7 cellular contexts compared by ENCODE assay signal in genomic region chr6:144582939-144583613, GRCh38.
DNase-seq lines count a peak whose midpoint lies in the region; ATAC-seq and TF ChIP-seq lines count a peak whose summit lies in the region.

No MANE protein-coding gene starts in this region.

- H3K4me1 ChIP-seq in fibroblast of lung (ENCODE audit: control insufficient read depth, extremely low read depth, insufficient read depth, low read length) (peaks cover 5% of the 10 kb centered on the region), neural progenitor cell (peaks cover 13% of the 10 kb centered on the region), vagina (peaks cover 16% of the 10 kb centered on the region)

- DNase-seq in NB4 (ENCODE audit: low read depth) = peak; percentile 74
- peak; percentile 76 for DNase-seq in activated CD8-positive, alpha-beta memory T cell treated with anti-CD3 and anti-CD28 coated beads for 24 hours
- DNase-seq in fibroblast of lung (ENCODE audit: low read depth in 2 of 2) = peak in 1 of 2 donors; percentile 39
- DNase-seq in neural progenitor cell (ENCODE audit: low spot score) = peak; percentile 27
- DNase-seq in vagina (ENCODE audit: extremely low spot score in 2 of 2) = no peak

- H2AFZ ChIP-seq in fibroblast of lung (ENCODE audit: low read length) (no peak overlapping the region), neural progenitor cell (replicated peaks) (peak overlapping the region; percentile 27)

- TF ChIP-seq CTCF in NB4 (IDR thresholded peaks at IDR 0.05; ENCODE audit: low read depth, low read length) (no peak), fibroblast of lung (conservative IDR thresholded peaks at IDR 0.05 in 1 of 2, IDR thresholded peaks at IDR 0.05 in 1 of 2; ENCODE audit: low read depth in 1 of 2, low read length in 2 of 2) (no peak), neural progenitor cell (IDR thresholded peaks at IDR 0.05) (no peak), vagina (IDR thresholded peaks at IDR 0.05) (no peak)

- intact Hi-C loops in vagina (cut with DNase I) = no loop called here

- peaks cover 14% of the 10 kb centered on the region for H3K4me1 Mint-ChIP-seq in neural progenitor cell

- no peaks in the 10 kb centered on the region for H3K79me2 ChIP-seq in fibroblast of lung (ENCODE audit: control insufficient read depth, insufficient read depth, low read length)
- H3K79me2 ChIP-seq in neural progenitor cell (ENCODE audit: low read depth) = no peaks in the 10 kb centered on the region

- no peaks in the 10 kb centered on the region for H3K9me3 ChIP-seq in fibroblast of lung (ENCODE audit: control insufficient read depth, insufficient read depth, low read depth, low read length)
- H3K9me3 ChIP-seq in neural progenitor cell (ENCODE audit: low read depth) = no peaks in the 10 kb centered on the region
- H3K9me3 ChIP-seq in vagina = no peaks in the 10 kb centered on the region

- no peaks in the 10 kb centered on the region for H4K20me1 ChIP-seq in fibroblast of lung (ENCODE audit: control insufficient read depth, extremely low read depth, insufficient read depth, low read length)
- peaks cover 3% of the 10 kb centered on the region for H4K20me1 ChIP-seq in neural progenitor cell (ENCODE audit: low read depth)

- H3K36me3 ChIP-seq in fibroblast of lung (ENCODE audit: control insufficient read depth, insufficient read depth, low read length) (no peaks in the 10 kb centered on the region), neural progenitor cell (no peaks in the 10 kb centered on the region), vagina (peaks cover 0 to 6% of the 10 kb centered on the region in 2 donors)

- H3K9me3 Mint-ChIP-seq in neural progenitor cell = no peaks in the 10 kb centered on the region

- H3K27me3 Mint-ChIP-seq in neural progenitor cell (ENCODE audit: insufficient read depth, low read depth) = no peaks in the 10 kb centered on the region

- peaks cover 4% of the 10 kb centered on the region for H3K36me3 Mint-ChIP-seq in neural progenitor cell

- peak; percentile 95 for ATAC-seq in GM18517 (IDR thresholded peaks at IDR 0.05; ENCODE audit: unreplicated experiment)
- peak; percentile 87 for ATAC-seq in HG02610 (IDR thresholded peaks at IDR 0.05; ENCODE audit: unreplicated experiment)

- peak overlapping the region; percentile 73 for H3K4me3 Mint-ChIP-seq in neural progenitor cell

- no peak overlapping the region for H3K27ac Mint-ChIP-seq in neural progenitor cell

- H3K4me2 ChIP-seq in fibroblast of lung (ENCODE audit: extremely low read depth, insufficient read depth, low read length) = peak overlapping the region; percentile 42
- H3K4me2 ChIP-seq in neural progenitor cell = peak overlapping the region; percentile 68

- H3K27me3 ChIP-seq in fibroblast of lung (ENCODE audit: control insufficient read depth, insufficient read depth, low read length) (no peaks in the 10 kb centered on the region), neural progenitor cell (no peaks in the 10 kb centered on the region), vagina (no peaks in the 10 kb centered on the region)

- no peaks in the 10 kb centered on the region for H3F3A ChIP-seq in neural progenitor cell (ENCODE audit: low read depth)

- H3K27ac ChIP-seq in fibroblast of lung (ENCODE audit: insufficient read depth, low read length) (no peak overlapping the region), neural progenitor cell (no peak overlapping the region), vagina (no peak overlapping the region)

- H3K4me3 ChIP-seq in NB4 (ENCODE audit: low read depth, low read length) (peak overlapping the region; percentile 59), fibroblast of lung (replicated peaks in 1 of 4; ENCODE audit: control extremely low read depth in 1 of 4, insufficient read depth in 1 of 4, low read depth in 3 of 4, low read length in 4 of 4) (peak overlapping the region; percentile 11 to 47 (median 38)), neural progenitor cell (peak overlapping the region; percentile 28), vagina (no peak overlapping the region)

- TF ChIP-seq POLR2A in NB4 (IDR thresholded peaks at IDR 0.05; ENCODE audit: extremely low read depth, insufficient read length) (no peak), vagina (IDR thresholded peaks at IDR 0.05) (no peak)

- H3K9ac ChIP-seq in fibroblast of lung (ENCODE audit: insufficient read depth, low read length) = no peak overlapping the region
- H3K9ac ChIP-seq in neural progenitor cell = peak overlapping the region; percentile 7

Comparison
In these comparisons a context has a peak if more than half of its experiments do, and no peak if none do; other contexts are left out.
1. DNase-seq: peak in NB4 (single experiment), activated CD8-positive, alpha-beta memory T cell treated with anti-CD3 and anti-CD28 coated beads for 24 hours (single experiment) and neural progenitor cell (single experiment); none in vagina (0 of 2).
2. H3K4me3 ChIP-seq: peak in NB4 (single experiment), fibroblast of lung (4 of 4) and neural progenitor cell (single experiment); none in vagina (0 of 2).